In the genomic region with DNA sequence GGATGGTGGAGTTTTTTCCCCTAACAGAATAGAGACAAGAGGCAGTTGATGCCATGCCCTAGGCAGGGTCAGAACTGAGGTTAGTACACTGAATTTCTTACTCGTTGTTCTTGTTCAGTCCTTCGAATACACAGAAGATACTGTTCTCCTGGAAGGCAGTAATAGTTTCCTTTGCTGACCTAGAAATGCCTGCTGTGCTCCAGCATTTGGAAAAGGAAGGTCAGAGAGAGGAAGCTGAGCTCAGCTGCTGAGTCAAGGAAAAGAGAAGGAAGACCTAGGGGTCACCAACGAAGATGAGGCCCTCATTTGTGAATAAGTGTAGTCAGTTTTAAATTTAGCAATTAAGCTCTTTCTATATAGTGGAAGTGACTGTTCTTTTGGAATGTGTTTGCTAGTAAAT, we compare ENCODE assay signal across 10 cellular contexts.
DNase-seq lines count a peak whose midpoint lies in the region; ATAC-seq and TF ChIP-seq lines count a peak whose summit lies in the region.
"Had no signal": no experiment of that assay in that cellular context is flagged by ENCODE, and none has a peak within 500 bp of the region (broad histone marks: within the 10 kb centered on the region; RNA-seq: fewer than 3 reads in every experiment).

No MANE protein-coding gene starts in this region.

- no peaks in the 10 kb centered on the region for H4K20me1 ChIP-seq in PC-3 (ENCODE audit: low read length)

- CTCF ChIA-PET in PC-3 (lab: Charles Lee), result interaction anchor here (0.7 to 1.1 kb wide), 2 partner anchors 9 to 205 kb away, joined by 3 read pairs; no protein-coding TSS in a partner anchor
- CTCF ChIA-PET in T-cell (lab: Charles Lee), result interaction anchor here (0.5 to 1.0 kb wide), 3 partner anchors 10 to 128 kb away, joined by 3 read pairs; no protein-coding TSS in a partner anchor

- H3K4me3 ChIP-seq in PC-3 (ENCODE audit: low read length), result no peak overlapping the region
- no peak overlapping the region for H3K4me3 ChIP-seq in colonic mucosa

- no peaks in the 10 kb centered on the region for H3K36me3 ChIP-seq in PC-3 (ENCODE audit: low read depth, low read length)
- H3K36me3 ChIP-seq in colonic mucosa, result no peaks in the 10 kb centered on the region

- no peak overlapping the region for H3K4me2 ChIP-seq in PC-3 (ENCODE audit: low read length)

- no peaks in the 10 kb centered on the region for H3K27me3 Mint-ChIP-seq in T-cell

- H3K9me3 ChIP-seq in PC-3 (ENCODE audit: low read length), result no peaks in the 10 kb centered on the region
- no peaks in the 10 kb centered on the region for H3K9me3 ChIP-seq in colonic mucosa

- H3K9me2 ChIP-seq in PC-3 (replicated peaks; ENCODE audit: low read length), result no peaks in the 10 kb centered on the region

- H3K9ac ChIP-seq in PC-3 (ENCODE audit: low read length) (0 out of 2 replicates have a peak overlapping the region, but pooled peaks have one; percentile 37), colonic mucosa (ENCODE audit: low read depth in 2 of 2, low read length in 2 of 2) (no peak overlapping the region)

- peak; percentile 47 for DNase-seq in PC-3
- no peak for DNase-seq in colonic mucosa
- DNase-seq in medulla oblongata (ENCODE audit: extremely low spot score), result peak; percentile 52
- peak; percentile 56 for DNase-seq in superior temporal gyrus (ENCODE audit: extremely low spot score)
- DNase-seq in T-cell, result no peak
- no peak for DNase-seq in NCI-H524 (lab: John Stamatoyannopoulos, UW)
- DNase-seq in NCI-H2227 treated with DMSO at 0.1 percent for 48 hours (lab: John Stamatoyannopoulos, UW), result no peak
- DNase-seq: erythroblast, occipital lobe had no signal

- no peak overlapping the region for H3K27ac Mint-ChIP-seq in T-cell

- TF ChIP-seq CTCF in PC-3 (conservative IDR thresholded peaks at IDR 0.05; ENCODE audit: low read depth, low read length) (no peak), colonic mucosa (IDR thresholded peaks at IDR 0.05) (no peak)

- intact Hi-C loops in PC-3 (cut with micrococcal nuclease), result no loop called here
- intact Hi-C loops in colonic mucosa (cut with DNase I), result no loop called here

- no peaks in the 10 kb centered on the region for H3K27me3 ChIP-seq in PC-3 (ENCODE audit: low read length)
- no peaks in the 10 kb centered on the region for H3K27me3 ChIP-seq in colonic mucosa

- peaks cover 13% of the 10 kb centered on the region for H3K36me3 Mint-ChIP-seq in T-cell

- H3F3A ChIP-seq in PC-3 (ENCODE audit: low read length, unreplicated experiment), result no peaks in the 10 kb centered on the region

- POLR2A ChIA-PET in PC-3 (lab: Charles Lee; ENCODE audit: unreplicated experiment), result no interaction called here
- POLR2A ChIA-PET in T-cell (lab: Charles Lee), result no interaction called here

- peaks cover 0 to 10% (median 5%) of the 10 kb centered on the region in 3 donors for H3K9me3 Mint-ChIP-seq in T-cell

- BruUV-seq in PC-3 (replicated peaks; lab: Mats Ljungman, UMichigan), result no TSS peak

- ATAC-seq in PC-3 (peak; percentile 74), GM19351 (IDR thresholded peaks at IDR 0.05; ENCODE audit: unreplicated experiment) (no peak), T-cell (replicated peaks in 1 of 4) (no peak)

- H3K4me3 Mint-ChIP-seq in T-cell, result no peak overlapping the region

- H3K79me2 ChIP-seq in PC-3 (ENCODE audit: low read length), result no peaks in the 10 kb centered on the region

- H3K27ac ChIP-seq in PC-3 (ENCODE audit: low read length) (peak overlapping the region; percentile 83), colonic mucosa (peak overlapping the region; percentile 41)

- H3K4me1 ChIP-seq in PC-3 (ENCODE audit: insufficient read depth, low read length) (peaks cover 19% of the 10 kb centered on the region), colonic mucosa (no peaks in the 10 kb centered on the region)

- H2AFZ ChIP-seq in PC-3 (ENCODE audit: low read length), result peak overlapping the region; percentile 46; the same call in 1 of the 2 replicates

- peaks cover 23 to 42% (median 29%) of the 10 kb centered on the region in 3 donors for H3K4me1 Mint-ChIP-seq in T-cell

Comparison
In these comparisons a context has a peak if more than half of its experiments do, and no peak if none do; other contexts are left out.
1. DNase-seq: peak in PC-3 (single experiment), medulla oblongata (single experiment) and superior temporal gyrus (single experiment); none in colonic mucosa (single experiment), T-cell (0 of 34), NCI-H524 (0 of 2) and NCI-H2227 treated with DMSO at 0.1 percent for 48 hours (single experiment).